In genomic region chr1:92408825-92409224, GRCh38 we compare ENCODE assay signal across 26 cellular contexts.
DNase-seq lines count a peak whose midpoint lies in the region; ATAC-seq, FAIRE-seq and TF ChIP-seq lines count a peak whose summit lies in the region.
"Had no signal": no experiment of that assay in that cellular context is flagged by ENCODE, and none has a peak within 500 bp of the region (broad histone marks: within the 10 kb centered on the region; RNA-seq: fewer than 3 reads in every experiment).

No MANE protein-coding gene starts in this region.

- no peak overlapping the region for H3K4me3 ChIP-seq in CD4-positive, alpha-beta memory T cell (ENCODE audit: low read length in 2 of 2)
- no peak overlapping the region for H3K4me3 ChIP-seq in IMR-90 (ENCODE audit: insufficient read depth, low read depth, low read length)
- H3K4me3 ChIP-seq in astrocyte of the spinal cord (ENCODE audit: low read depth, low read length), result no peak overlapping the region
- H3K4me3 ChIP-seq in left lung, result no peak overlapping the region
- no peak overlapping the region for H3K4me3 ChIP-seq in coronary artery
- no peak overlapping the region for H3K4me3 ChIP-seq in adrenal gland
- H3K4me3 ChIP-seq: ascending aorta, heart right ventricle, right lobe of liver, upper lobe of right lung had no signal

- H4K91ac ChIP-seq in IMR-90 (ENCODE audit: insufficient read depth, low read depth, low read length), result no peak overlapping the region

- no peaks in the 10 kb centered on the region for H3K27me3 Mint-ChIP-seq in CD4-positive, alpha-beta memory T cell
- H3K27me3 Mint-ChIP-seq: activated CD4-positive, alpha-beta T cell treated with anti-CD3 and anti-CD28 coated beads, Interleukin-2, amount 10 ng/mL, durations not matched to agents 24 days and 14 days; activated CD8-positive, alpha-beta memory T cell treated with anti-CD3 and anti-CD28 coated beads, Interleukin-2, amount 10 ng/mL, durations not matched to agents 7 days and 5 days had no signal

- POLR2A ChIA-PET in CD4-positive, alpha-beta memory T cell (lab: Charles Lee; ENCODE audit: partially characterized antibody), result interaction anchor here (1.4 kb wide), 1 partner anchor 76 kb away, joined by 7 read pairs; no protein-coding TSS in a partner anchor
- POLR2A ChIA-PET in IMR-90 (lab: Charles Lee; ENCODE audit: unreplicated experiment), result no interaction called here

- no peak overlapping the region for H2AFZ ChIP-seq in IMR-90 (replicated peaks; ENCODE audit: low read length, poor library complexity)
- H2AFZ ChIP-seq: parathyroid adenoma had no signal

- no peak overlapping the region for H3K4me2 ChIP-seq in IMR-90 (ENCODE audit: low read depth, low read length)

- no peak for ATAC-seq in IMR-90 (ENCODE audit: low read depth)
- peak; percentile 27 for ATAC-seq in left lung
- ATAC-seq: activated CD8-positive, alpha-beta memory T cell treated with anti-CD3 and anti-CD28 coated beads, Interleukin-2, amount 10 ng/mL, durations not matched to agents 7 days and 5 days; heart right ventricle; left lobe of liver; right lobe of liver; upper lobe of right lung had no signal

- DNase-seq in CD4-positive, alpha-beta memory T cell, result no peak
- DNase-seq in IMR-90 (peak; percentile 55), astrocyte of the spinal cord (ENCODE audit: low read depth, low spot score) (peak; percentile 57), left lung (no peak), coronary artery (ENCODE audit: low spot score) (no peak), GM19239 (ENCODE audit: insufficient read length, low spot score) (no peak), adrenal gland (no peak)
- DNase-seq in activated naive CD4-positive, alpha-beta T cell treated with Interleukin-2 at 50 U/mL for 16 hours, result no peak
- DNase-seq: ACHN; activated CD4-positive, alpha-beta T cell treated with anti-CD3 and anti-CD28 coated beads, Interleukin-2, amount 10 ng/mL, durations not matched to agents 24 days and 14 days; activated CD8-positive, alpha-beta memory T cell treated with anti-CD3 and anti-CD28 coated beads, Interleukin-2, amount 10 ng/mL, durations not matched to agents 7 days and 5 days; activated naive CD4-positive, alpha-beta T cell treated with anti-CD3 and anti-CD28 coated beads, Interleukin-2, amount 50 U/mL, for 16 hours; cortex of kidney; heart right ventricle; NCI-H1417; NCI-H510A; right lobe of liver; upper lobe of right lung had no signal

- in situ Hi-C loops in IMR-90 (cut with MboI; ENCODE audit: low sequenced_read_pairs) (no loop called here), astrocyte of the spinal cord (cut with HindIII; ENCODE audit: low sequenced_read_pairs) (no loop called here)

- H3K27ac Mint-ChIP-seq in CD4-positive, alpha-beta memory T cell, result peak overlapping the region in 4 of 7 donors; percentile 38 to 71 (median 55)
- H3K27ac Mint-ChIP-seq: activated CD4-positive, alpha-beta T cell treated with anti-CD3 and anti-CD28 coated beads, Interleukin-2, amount 10 ng/mL, durations not matched to agents 24 days and 14 days; activated CD8-positive, alpha-beta memory T cell treated with anti-CD3 and anti-CD28 coated beads, Interleukin-2, amount 10 ng/mL, durations not matched to agents 7 days and 5 days; nephron; T-helper 1 cell treated with Interleukin-12 subunit alpha and Interleukin-12 subunit beta and Interleukin-4 antibody, amounts not matched to agents 30 μg/mL and 1 μg/mL, for 36 hours had no signal

- peaks cover 29% of the 10 kb centered on the region for H3K4me1 ChIP-seq in CD4-positive, alpha-beta memory T cell (ENCODE audit: insufficient read depth, low read length)
- H3K4me1 ChIP-seq in IMR-90 (ENCODE audit: control insufficient read depth, insufficient read depth, low read length) (no peaks in the 10 kb centered on the region), left lung (no peaks in the 10 kb centered on the region), adrenal gland (replicated peaks in 1 of 2) (no peaks in the 10 kb centered on the region)
- H3K4me1 ChIP-seq: ascending aorta, heart right ventricle, parathyroid adenoma, right lobe of liver, upper lobe of right lung had no signal

- BruUV-seq in IMR-90 (replicated peaks; lab: Mats Ljungman, UMichigan), result no TSS peak

- no peak overlapping the region for H3K4ac ChIP-seq in IMR-90 (ENCODE audit: low read depth, low read length)

- no peak overlapping the region for H4K8ac ChIP-seq in IMR-90 (ENCODE audit: low read depth in 2 of 2, low read length in 2 of 2)

- H2AK9ac ChIP-seq in IMR-90 (replicated peaks; ENCODE audit: low read depth, low read length, poor library complexity), result no peak overlapping the region

- H2BK5ac ChIP-seq in IMR-90 (ENCODE audit: low read depth, low read length, poor library complexity, severe bottlenecking), result no peak overlapping the region

- intact Hi-C loops in CD4-positive, alpha-beta memory T cell (cut with micrococcal nuclease), result no loop called here
- intact Hi-C loops in IMR-90 (cut with micrococcal nuclease) (no loop called here), left lung (cut with DNase I) (no loop called here), adrenal gland (cut with DNase I) (no loop called here)

- H3K56ac ChIP-seq in IMR-90 (ENCODE audit: extremely low read depth, insufficient read depth, low read length), result no peak overlapping the region

- no peak for TF ChIP-seq CTCF in IMR-90 (conservative IDR thresholded peaks at IDR 0.05; ENCODE audit: low read depth, low read length)
- no peak for TF ChIP-seq CTCF in astrocyte of the spinal cord (IDR thresholded peaks at IDR 0.05; ENCODE audit: low read depth, low read length)
- TF ChIP-seq CTCF in left lung (IDR thresholded peaks at IDR 0.05), result no peak
- TF ChIP-seq CTCF in coronary artery (IDR thresholded peaks at IDR 0.05), result no peak
- no peak for TF ChIP-seq CTCF in adrenal gland (IDR thresholded peaks at IDR 0.05)

- TF ChIP-seq POLR2A in IMR-90 (IDR thresholded peaks at IDR 0.05; ENCODE audit: low read depth, low read length) (no peak), adrenal gland (IDR thresholded peaks at IDR 0.05) (no peak)

- no peak overlapping the region for H3K27ac ChIP-seq in CD4-positive, alpha-beta memory T cell (ENCODE audit: low read depth, low read length)
- H3K27ac ChIP-seq in IMR-90 (ENCODE audit: insufficient read depth, low read length) (no peak overlapping the region), left lung (no peak overlapping the region), coronary artery (no peak overlapping the region), adrenal gland (no peak overlapping the region)
- H3K27ac ChIP-seq: ascending aorta, C4-2B, heart right ventricle, parathyroid adenoma, right lobe of liver, upper lobe of right lung had no signal

- peaks cover 34 to 50% (median 37%) of the 10 kb centered on the region in 4 donors for H3K4me1 Mint-ChIP-seq in CD4-positive, alpha-beta memory T cell
- H3K4me1 Mint-ChIP-seq: nephron had no signal

- H3K9ac ChIP-seq in IMR-90 (ENCODE audit: low read depth, low read length), result no peak overlapping the region
- H3K9ac ChIP-seq: parathyroid adenoma had no signal

- dilution Hi-C loops in IMR-90 (cut with HindIII; ENCODE audit: low sequenced_read_pairs, unreplicated experiment), result no loop called here

- H3K18ac ChIP-seq in IMR-90 (ENCODE audit: low read depth, low read length), result no peak overlapping the region

- H4K5ac ChIP-seq in IMR-90 (ENCODE audit: low read depth, low read length), result no peak overlapping the region

- H4K20me1 ChIP-seq in IMR-90 (ENCODE audit: insufficient read depth, low read length), result no peaks in the 10 kb centered on the region

- H2AK5ac ChIP-seq in IMR-90 (ENCODE audit: low read depth, low read length), result no peak overlapping the region

- no peaks in the 10 kb centered on the region for H3K36me3 ChIP-seq in CD4-positive, alpha-beta memory T cell (ENCODE audit: insufficient read depth, low read length)
- H3K36me3 ChIP-seq in IMR-90 (ENCODE audit: control insufficient read depth, insufficient read depth, low read length), result no peaks in the 10 kb centered on the region
- no peaks in the 10 kb centered on the region for H3K36me3 ChIP-seq in left lung
- no peaks in the 10 kb centered on the region for H3K36me3 ChIP-seq in adrenal gland (replicated peaks in 1 of 2)
- H3K36me3 ChIP-seq: ascending aorta, heart right ventricle, right lobe of liver, upper lobe of right lung had no signal

- no peaks in the 10 kb centered on the region for H3K27me3 ChIP-seq in CD4-positive, alpha-beta memory T cell (ENCODE audit: insufficient read depth, low read length)
- H3K27me3 ChIP-seq in IMR-90 (ENCODE audit: control insufficient read depth, insufficient read depth, low read length), result 0 out of 2 replicates have a peak, but pooled peaks cover 2% of the 10 kb centered on the region
- H3K27me3 ChIP-seq in left lung, result no peaks in the 10 kb centered on the region
- no peaks in the 10 kb centered on the region for H3K27me3 ChIP-seq in adrenal gland
- H3K27me3 ChIP-seq: ascending aorta, heart right ventricle, right lobe of liver, upper lobe of right lung had no signal

- H3K36me3 Mint-ChIP-seq in CD4-positive, alpha-beta memory T cell, result peaks cover 4% of the 10 kb centered on the region in 2 donors

- no peak overlapping the region for H2BK20ac ChIP-seq in IMR-90 (ENCODE audit: low read depth, low read length)

- H3K9me1 ChIP-seq in IMR-90 (ENCODE audit: insufficient read depth, low read length), result peaks cover 3% of the 10 kb centered on the region; the same call in 1 of the 2 replicates

- H3K9me3 ChIP-seq in CD4-positive, alpha-beta memory T cell (ENCODE audit: control insufficient read depth in 1 of 2, low read length in 2 of 2), result no peaks in the 10 kb centered on the region
- H3K9me3 ChIP-seq in IMR-90 (ENCODE audit: control insufficient read depth, insufficient read depth, low read length), result no peaks in the 10 kb centered on the region; the same call in 1 of the 2 replicates
- peaks cover 0 to 6% of the 10 kb centered on the region in 2 donors for H3K9me3 ChIP-seq in left lung
- no peaks in the 10 kb centered on the region for H3K9me3 ChIP-seq in adrenal gland (replicated peaks in 1 of 3)
- H3K9me3 ChIP-seq: ascending aorta, right lobe of liver, upper lobe of right lung had no signal

- H2BK15ac ChIP-seq in IMR-90 (ENCODE audit: low read depth, low read length), result no peak overlapping the region

- CTCF ChIA-PET in CD4-positive, alpha-beta memory T cell (lab: Charles Lee; ENCODE audit: partially characterized antibody), result interaction anchor here (2.7 to 3.1 kb wide), 3 partner anchors 77 to 99 kb away, joined by 10 to 13 read pairs (median 12); no protein-coding TSS in a partner anchor
- CTCF ChIA-PET in IMR-90 (lab: Yijun Ruan, JAX), result no interaction called here

- no peak overlapping the region for H2BK120ac ChIP-seq in IMR-90 (ENCODE audit: low read depth, low read length)

- H3K23ac ChIP-seq in IMR-90 (ENCODE audit: low read depth, low read length), result no peak overlapping the region

- peak overlapping the region in 5 of 8 donors; percentile 0 to 28 (median 12) for H3K4me3 Mint-ChIP-seq in CD4-positive, alpha-beta memory T cell
- H3K4me3 Mint-ChIP-seq: activated CD4-positive, alpha-beta T cell treated with anti-CD3 and anti-CD28 coated beads, Interleukin-2, amount 10 ng/mL, durations not matched to agents 24 days and 14 days; activated CD8-positive, alpha-beta memory T cell treated with anti-CD3 and anti-CD28 coated beads, Interleukin-2, amount 10 ng/mL, durations not matched to agents 7 days and 5 days; nephron; T-helper 1 cell treated with Interleukin-12 subunit alpha and Interleukin-12 subunit beta and Interleukin-4 antibody, amounts not matched to agents 30 μg/mL and 1 μg/mL, for 36 hours had no signal

- FAIRE-seq in GM19239 (lab: Jason Lieb, UNC), result no peak
- FAIRE-seq: endometrium, GM12891 had no signal

- peaks cover 0 to 11% (median 4%) of the 10 kb centered on the region in 8 donors for H3K9me3 Mint-ChIP-seq in CD4-positive, alpha-beta memory T cell

- no peaks in the 10 kb centered on the region for H3K79me1 ChIP-seq in IMR-90 (ENCODE audit: low read depth in 1 of 2, low read length in 2 of 2)

- TF ChIP-seq RAD21 in IMR-90 (IDR thresholded peaks at IDR 0.05; ENCODE audit: low read length), result no peak

- no CpG with 5 or more reads among the region's 1 CpG for WGBS in IMR-90 (ENCODE audit: extremely low coverage in 2 of 2, insufficient read length in 1 of 2), 2 experiments
- 85 to 97% (median 94%) methylated on average over 1 of the region's 1 CpG for WGBS in adrenal gland, 4 donors

- no peak overlapping the region for H3K14ac ChIP-seq in IMR-90 (replicated peaks; ENCODE audit: low read depth, low read length)

Comparison
In these comparisons a context has a peak if more than half of its experiments do, and no peak if none do; other contexts are left out.
1. DNase-seq: peak in IMR-90 (single experiment) and astrocyte of the spinal cord (single experiment); none in CD4-positive, alpha-beta memory T cell (0 of 5), left lung (0 of 2), activated naive CD4-positive, alpha-beta T cell treated with Interleukin-2 at 50 U/mL for 16 hours (single experiment), coronary artery (single experiment), GM19239 (single experiment) and adrenal gland (0 of 7).